In genomic region chr1:228305721-228306152, GRCh38 we compare ENCODE assay signal across 15 cellular contexts.
DNase-seq lines count a peak whose midpoint lies in the region; ATAC-seq and TF ChIP-seq lines count a peak whose summit lies in the region.
"Had no signal": no experiment of that assay in that cellular context is flagged by ENCODE, and none has a peak within 500 bp of the region (broad histone marks: within the 10 kb centered on the region; RNA-seq: fewer than 3 reads in every experiment).

No MANE protein-coding gene starts in this region.

- whole genome bisulfite sequencing in H9 (ENCODE audit: extremely low coverage, insufficient read length, low lambda C conversion rate), result no CpG with 5 or more reads among the region's 6 CpGs

- no peaks in the 10 kb centered on the region for H3K27me3 Mint-ChIP-seq in activated T-cell treated with anti-CD3 and anti-CD28 coated beads, Interleukin-2, amount 50 U/mL, for 24 hours
- H3K27me3 Mint-ChIP-seq in H9 (ENCODE audit: low read depth), result peaks cover 13% of the 10 kb centered on the region
- no peaks in the 10 kb centered on the region for H3K27me3 Mint-ChIP-seq in osteocyte (ENCODE audit: unreplicated experiment)
- H3K27me3 Mint-ChIP-seq: CD8-positive, alpha-beta memory T cell had no signal

- peaks cover 12% of the 10 kb centered on the region for H3K9me3 ChIP-seq in H9 (ENCODE audit: control insufficient read depth, low read depth, low read length)

- H2BK12ac ChIP-seq in H9 (ENCODE audit: insufficient read length, low read depth, low read length), result no peak overlapping the region

- H3K4me3 Mint-ChIP-seq in activated T-cell treated with anti-CD3 and anti-CD28 coated beads, Interleukin-2, amount 50 U/mL, for 24 hours, result no peak overlapping the region
- H3K4me3 Mint-ChIP-seq in H9 (no peak overlapping the region), osteocyte (ENCODE audit: unreplicated experiment) (no peak overlapping the region)

- no peak overlapping the region for H4K8ac ChIP-seq in H9 (replicated peaks; ENCODE audit: insufficient read length, low read depth, low read length)

- no peak overlapping the region for H3K9ac ChIP-seq in H9 (ENCODE audit: extremely low read depth, insufficient read length, low read length)
- H3K9ac ChIP-seq: BLaER1 had no signal

- no peak for TF ChIP-seq CTCF in H9 (conservative IDR thresholded peaks at IDR 0.05)
- no peak for TF ChIP-seq CTCF in osteocyte (IDR thresholded peaks at IDR 0.05)

- no peak overlapping the region for H2BK20ac ChIP-seq in H9 (ENCODE audit: low read depth, low read length, poor library complexity, severe bottlenecking)

- no peak overlapping the region for H4K5ac ChIP-seq in H9 (ENCODE audit: insufficient read length, low read depth, low read length)

- no peak overlapping the region for H2BK5ac ChIP-seq in H9 (ENCODE audit: insufficient read length, low read length)

- no peak overlapping the region for H2BK15ac ChIP-seq in H9 (ENCODE audit: low read depth, low read length)

- no peaks in the 10 kb centered on the region for H3K27me3 ChIP-seq in H9 (ENCODE audit: insufficient read depth, low read length)
- H3K27me3 ChIP-seq: BLaER1 had no signal

- H2AK5ac ChIP-seq in H9 (ENCODE audit: insufficient read length, low read length), result no peak overlapping the region

- H3K9me3 Mint-ChIP-seq in activated T-cell treated with anti-CD3 and anti-CD28 coated beads, Interleukin-2, amount 50 U/mL, for 24 hours, result peaks cover 24% of the 10 kb centered on the region
- H3K9me3 Mint-ChIP-seq in H9, result peaks cover 29 to 36% of the 10 kb centered on the region in 2 experiments
- H3K9me3 Mint-ChIP-seq in osteocyte (ENCODE audit: unreplicated experiment), result peaks cover 16% of the 10 kb centered on the region

- no peaks in the 10 kb centered on the region for H3K23me2 ChIP-seq in H9 (ENCODE audit: insufficient read length, low read depth, low read length, poor library complexity, severe bottlenecking)

- no peak overlapping the region for H3K23ac ChIP-seq in H9 (ENCODE audit: insufficient read length, low read depth, low read length)

- ATAC-seq in left lobe of liver (no peak), HG02938 (IDR thresholded peaks at IDR 0.05; ENCODE audit: unreplicated experiment) (no peak)
- ATAC-seq: PC-3 had no signal

- no peak overlapping the region for H2AFZ ChIP-seq in H9 (ENCODE audit: low read length)

- H3K4me1 Mint-ChIP-seq in activated T-cell treated with anti-CD3 and anti-CD28 coated beads, Interleukin-2, amount 50 U/mL, for 24 hours (ENCODE audit: low read depth), result no peaks in the 10 kb centered on the region
- H3K4me1 Mint-ChIP-seq in H9 (no peaks in the 10 kb centered on the region), osteocyte (ENCODE audit: unreplicated experiment) (no peaks in the 10 kb centered on the region)
- H3K4me1 Mint-ChIP-seq: CD8-positive, alpha-beta memory T cell had no signal

- no peak overlapping the region for H3K27ac Mint-ChIP-seq in activated T-cell treated with anti-CD3 and anti-CD28 coated beads, Interleukin-2, amount 50 U/mL, for 24 hours
- no peak overlapping the region for H3K27ac Mint-ChIP-seq in H9
- no peak overlapping the region for H3K27ac Mint-ChIP-seq in osteocyte (ENCODE audit: unreplicated experiment)
- H3K27ac Mint-ChIP-seq: CD8-positive, alpha-beta memory T cell had no signal

- no peaks in the 10 kb centered on the region for H3K79me2 ChIP-seq in H9 (ENCODE audit: insufficient read depth, low read length)

- no peak overlapping the region for H3K4me2 ChIP-seq in H9 (ENCODE audit: insufficient read depth, insufficient read length, low read length)

- H3K79me1 ChIP-seq in H9 (ENCODE audit: insufficient read depth, low read depth, low read length, poor library complexity, severe bottlenecking), result no peaks in the 10 kb centered on the region

- H3K4me1 ChIP-seq in H9 (ENCODE audit: insufficient read depth, low read length), result no peaks in the 10 kb centered on the region

- no peak overlapping the region for H3K56ac ChIP-seq in H9 (ENCODE audit: insufficient read length, low read depth, low read length)

- H3K18ac ChIP-seq in H9 (ENCODE audit: insufficient read length, low read depth, low read length), result no peak overlapping the region

- peak; percentile 22 for DNase-seq in activated T-cell treated with anti-CD3 and anti-CD28 coated beads, Interleukin-2, amount 50 U/mL, for 24 hours
- DNase-seq in activated T-cell treated with anti-CD3 and anti-CD28 coated beads for 4 hours, result no peak
- DNase-seq in H9, result peak; percentile 14
- DNase-seq in left lobe of liver (ENCODE audit: low spot score), result peak; percentile 32
- DNase-seq in osteocyte (ENCODE audit: extremely low spot score, unreplicated experiment), result peak; percentile 71
- no peak for DNase-seq in cerebellar nuclear complex (lab: John Stamatoyannopoulos, UW)
- no peak for DNase-seq in effector CD4-positive, alpha-beta T cell
- DNase-seq: 8988T, GF-D8, KG1, NCI-H1048, PC-3 had no signal

- no peak overlapping the region for H3K14ac ChIP-seq in H9 (ENCODE audit: insufficient read depth, low read length)

- H3T11ph ChIP-seq in H9 (ENCODE audit: low read length), result no peak overlapping the region

- H3K36me3 Mint-ChIP-seq in activated T-cell treated with anti-CD3 and anti-CD28 coated beads, Interleukin-2, amount 50 U/mL, for 24 hours (ENCODE audit: low read depth), result peaks cover 34% of the 10 kb centered on the region
- peaks cover 42 to 52% (median 42%) of the 10 kb centered on the region in 3 experiments for H3K36me3 Mint-ChIP-seq in H9 (ENCODE audit: insufficient read depth in 1 of 3, low read depth in 3 of 3)
- peaks cover 8% of the 10 kb centered on the region for H3K36me3 Mint-ChIP-seq in osteocyte (ENCODE audit: unreplicated experiment)

- H2BK120ac ChIP-seq in H9 (ENCODE audit: low read depth, low read length, poor library complexity, severe bottlenecking), result no peak overlapping the region

- no peak overlapping the region for H3K27ac ChIP-seq in H9 (ENCODE audit: insufficient read length, low read depth, low read length)
- H3K27ac ChIP-seq: BLaER1 had no signal

- H4K91ac ChIP-seq in H9 (ENCODE audit: insufficient read length, low read depth, low read length), result no peak overlapping the region

- H3K4ac ChIP-seq in H9 (ENCODE audit: low read depth, low read length), result no peak overlapping the region

- no peaks in the 10 kb centered on the region for H4K20me1 ChIP-seq in H9 (ENCODE audit: control insufficient read depth, insufficient read depth, insufficient read length)
- H4K20me1 ChIP-seq: BLaER1 had no signal

Comparison
In these comparisons a context has a peak if more than half of its experiments do, and no peak if none do; other contexts are left out.
1. DNase-seq: peak in activated T-cell treated with anti-CD3 and anti-CD28 coated beads, Interleukin-2, amount 50 U/mL, for 24 hours (single experiment), H9 (single experiment), left lobe of liver (single experiment) and osteocyte (single experiment); none in activated T-cell treated with anti-CD3 and anti-CD28 coated beads for 4 hours (single experiment), cerebellar nuclear complex (0 of 2) and effector CD4-positive, alpha-beta T cell (single experiment).